Comparison of ENCODE assay signal across 7 cellular contexts in the genomic region with DNA sequence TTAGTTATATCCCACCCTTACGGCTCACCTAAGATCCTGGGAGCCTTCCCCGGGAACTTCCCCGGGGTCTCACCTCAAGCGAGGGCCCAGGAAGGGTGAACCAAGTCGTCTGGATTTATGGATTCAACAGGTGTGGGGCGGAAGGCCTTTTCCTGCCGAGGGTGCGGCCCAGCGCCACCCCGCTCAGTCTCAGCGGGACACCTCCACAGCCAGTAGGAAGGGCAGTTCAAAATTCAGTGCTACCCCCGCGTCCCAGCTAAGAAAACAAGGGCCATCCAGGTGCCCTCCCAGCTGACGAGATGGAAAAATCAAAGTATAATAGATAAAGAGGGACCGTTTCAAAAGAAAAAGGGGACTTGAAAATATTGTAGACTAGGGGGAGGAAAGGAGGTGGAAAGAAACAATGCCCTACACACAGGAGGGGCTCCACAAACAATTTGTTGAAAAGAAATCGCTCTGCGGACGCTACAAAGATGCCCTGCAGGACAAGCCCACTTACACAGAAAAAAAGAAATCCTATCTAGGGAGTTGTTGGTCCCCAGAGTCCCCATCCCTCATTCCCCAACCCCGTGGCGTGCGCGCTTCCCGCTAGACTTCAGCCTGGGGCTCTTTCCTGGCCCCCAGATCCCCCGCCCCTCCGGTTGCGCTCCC. TPM values are rescaled to one million over a fixed set of nuclear protein-coding genes. Genes with fewer than 3 reads are reported as not detected.
DNase-seq lines count a peak whose midpoint lies in the region; ATAC-seq lines count a peak whose summit lies in the region.

No MANE protein-coding gene starts in this region.

- H3K9me3 Mint-ChIP-seq in activated CD4-positive, alpha-beta memory T cell treated with anti-CD3 and anti-CD28 coated beads for 36 hours: no peaks in the 10 kb centered on the region

- intact Hi-C loops in activated CD4-positive, alpha-beta memory T cell treated with anti-CD3 and anti-CD28 coated beads for 36 hours (cut with micrococcal nuclease): loop anchor here (1.0 to 10.0 kb wide), 3 partner anchors 12 to 1677 kb away; a partner anchor contains a TSS
- intact Hi-C loops in right cardiac atrium (cut with DNase I): no loop called here

- WGBS in right cardiac atrium: 40% methylated on average over 26 of the region's 26 CpGs

- ATAC-seq in right cardiac atrium (no peak), GM19395 (IDR thresholded peaks at IDR 0.05; ENCODE audit: unreplicated experiment) (no peak)

- H3K9me3 ChIP-seq in right cardiac atrium (ENCODE audit: control insufficient read depth, low read length): no peaks in the 10 kb centered on the region

- peaks cover 7% of the 10 kb centered on the region for H3K4me1 ChIP-seq in right cardiac atrium (ENCODE audit: control insufficient read depth, insufficient read depth, low read length)

- POLR2A ChIA-PET in activated CD4-positive, alpha-beta memory T cell treated with anti-CD3 and anti-CD28 coated beads for 36 hours (lab: Charles Lee): interaction anchor here (0.5 to 1.8 kb wide), 9 partner anchors 10 to 191 kb away, joined by 3 to 12 read pairs (median 4); no protein-coding TSS in a partner anchor

- H3K27ac ChIP-seq in right cardiac atrium (ENCODE audit: low read length) (peak overlapping the region; percentile 49), skin epidermis (peak overlapping the region; percentile 73 to 96 (median 88))

- H3K36me3 Mint-ChIP-seq in activated CD4-positive, alpha-beta memory T cell treated with anti-CD3 and anti-CD28 coated beads for 36 hours: peaks cover 36% of the 10 kb centered on the region

- peaks cover 57% of the 10 kb centered on the region for H3K4me1 Mint-ChIP-seq in activated CD4-positive, alpha-beta memory T cell treated with anti-CD3 and anti-CD28 coated beads for 36 hours (ENCODE audit: low read depth)

- H3K27me3 ChIP-seq in right cardiac atrium (ENCODE audit: control insufficient read depth, insufficient read depth): no peaks in the 10 kb centered on the region

- DNase-seq in HT-29 (ENCODE audit: low spot score) (peak; percentile 62), right cardiac atrium (no peak), SIG-M5 treated with dmso at 0.1 percent for 504 hours (lab: John Stamatoyannopoulos, UW; ENCODE audit: unreplicated experiment) (no peak), NCI-H1694 treated with DMSO at 0.1 percent for 48 hours (lab: John Stamatoyannopoulos, UW) (no peak)
- DNase-seq in activated CD4-positive, alpha-beta memory T cell treated with anti-CD3 and anti-CD28 coated beads for 36 hours: no peak

- H3K4me3 ChIP-seq in right cardiac atrium (ENCODE audit: low read length) (peak overlapping the region; percentile 63), skin epidermis (peak overlapping the region; percentile 46 to 87 (median 69))

- H3K27ac Mint-ChIP-seq in activated CD4-positive, alpha-beta memory T cell treated with anti-CD3 and anti-CD28 coated beads for 36 hours: peak overlapping the region; percentile 96

- peak overlapping the region; percentile 94 for H3K4me3 Mint-ChIP-seq in activated CD4-positive, alpha-beta memory T cell treated with anti-CD3 and anti-CD28 coated beads for 36 hours

- H3K27me3 Mint-ChIP-seq in activated CD4-positive, alpha-beta memory T cell treated with anti-CD3 and anti-CD28 coated beads for 36 hours: no peaks in the 10 kb centered on the region

- CTCF ChIA-PET in activated CD4-positive, alpha-beta memory T cell treated with anti-CD3 and anti-CD28 coated beads for 36 hours (lab: Charles Lee): interaction anchor here (1.2 to 1.6 kb wide), 5 partner anchors 11 to 116 kb away, joined by 3 to 5 read pairs (median 3); no protein-coding TSS in a partner anchor

RNA-seq across cellular contexts. Expression of a gene that starts 1.3 kb away (rescaled TPM):
- 916 and 965 TPM in 2 replicates for total RNA-seq in HT-29 (2014; rRNA removed; shearing (Covaris generic))
- total RNA-seq in activated CD4-positive, alpha-beta memory T cell treated with anti-CD3 and anti-CD28 coated beads for 36 hours: 10 to 100 TPM; 67.6 to 73.6 TPM
- total RNA-seq in right cardiac atrium: 10 to 100 TPM in 3 of 4 donors, 1 to 10 TPM in 1; 8.1 to 25.7 (median 15.2) TPM
- polyA plus RNA-seq in right cardiac atrium: 9.1 TPM

Comparison
In these comparisons a context has a peak if more than half of its experiments do, and no peak if none do; other contexts are left out.
1. RNA of a gene that starts 1.3 kb away (total RNA-seq): 916 to 965 TPM in HT-29; 67.6 to 73.6 TPM in activated CD4-positive, alpha-beta memory T cell treated with anti-CD3 and anti-CD28 coated beads for 36 hours and 8.1 to 25.7 TPM in right cardiac atrium; every median in the first group is over 10 times any median in the second.